ENCODE assay signal across 8 cellular contexts in the genomic region with DNA sequence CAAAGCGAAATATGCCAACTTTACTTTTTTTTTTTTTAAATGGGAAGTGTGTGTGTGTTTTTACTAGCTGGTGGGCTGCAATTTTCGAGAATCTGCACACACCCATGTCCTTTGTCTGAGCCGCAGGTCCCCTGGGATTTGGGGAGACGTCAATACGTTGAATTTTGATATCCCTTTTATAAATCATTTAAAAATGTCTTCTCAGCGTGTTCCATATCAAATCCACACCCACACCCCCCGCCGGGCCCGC. TPM values are rescaled to one million over a fixed set of nuclear protein-coding genes. Genes with fewer than 3 reads are reported as not detected.
DNase-seq lines count a peak whose midpoint lies in the region; ATAC-seq and TF ChIP-seq lines count a peak whose summit lies in the region.

No MANE protein-coding gene starts in this region.

- peak overlapping the region; percentile 100 for H3K9ac ChIP-seq in HUES6 (ENCODE audit: low read length)

- peak overlapping the region; percentile 94 for H3K4me3 ChIP-seq in HUES6 (ENCODE audit: low read depth, low read length)
- peak overlapping the region; percentile 28 to 75 for H3K4me3 ChIP-seq in body of pancreas
- peak overlapping the region; percentile 85 for H3K4me3 ChIP-seq in lung
- H3K4me3 ChIP-seq in vagina, result peak overlapping the region; percentile 62 to 85

- intact Hi-C loops in body of pancreas (cut with DNase I) (no loop called here), vagina (cut with DNase I) (loop anchor here (2.0 kb wide), 1 partner anchor 18 kb away; a partner anchor contains a TSS)

- H3K36me3 ChIP-seq in HUES6 (ENCODE audit: control insufficient read depth, insufficient read depth, low read length), result peaks cover 2% of the 10 kb centered on the region; the same call in 1 of the 2 replicates
- H3K36me3 ChIP-seq in body of pancreas (replicated peaks in 1 of 2; ENCODE audit: insufficient read depth in 1 of 2, low read depth in 2 of 2), result no peaks in the 10 kb centered on the region
- H3K36me3 ChIP-seq in lung (ENCODE audit: control insufficient read depth in 2 of 2, insufficient read depth in 2 of 2, low read length in 2 of 2), result peaks cover 0 to 2% of the 10 kb centered on the region in 2 donors
- H3K36me3 ChIP-seq in vagina, result no peaks in the 10 kb centered on the region

- DNase-seq in body of pancreas (no peak), lung (ENCODE audit: low spot score) (no peak), vagina (ENCODE audit: extremely low spot score in 2 of 2) (peak in 1 of 2 donors; percentile 91), NCI-H82 (lab: John Stamatoyannopoulos, UW) (no peak), NCI-H1092 treated with DMSO at 0.1 percent for 48 hours (lab: John Stamatoyannopoulos, UW) (no peak)

- 0% methylated on average over 9 of the region's 9 CpGs for WGBS in body of pancreas, 2 donors
- WGBS in lung, 2 donors, result 0% methylated on average over 9 of the region's 9 CpGs

- no peak for TF ChIP-seq POLR2A in body of pancreas (IDR thresholded peaks at IDR 0.05)
- no peak for TF ChIP-seq POLR2A in vagina (IDR thresholded peaks at IDR 0.05)

- peak; percentile 10 for ATAC-seq in body of pancreas
- ATAC-seq in lung (ENCODE audit: insufficient read depth, low FRiP score), result no peak
- ATAC-seq in GM19467 (IDR thresholded peaks at IDR 0.05; ENCODE audit: unreplicated experiment), result no peak

- H3K4me1 ChIP-seq in HUES6 (ENCODE audit: control insufficient read depth, insufficient read depth, low read length) (0 out of 2 replicates have a peak, but pooled peaks cover 5% of the 10 kb centered on the region), body of pancreas (peaks cover 22% of the 10 kb centered on the region), lung (ENCODE audit: control insufficient read depth in 2 of 2, insufficient read depth in 2 of 2, low read length in 2 of 2) (peaks cover 3 to 6% of the 10 kb centered on the region in 2 donors), vagina (peaks cover 18% of the 10 kb centered on the region)

- TF ChIP-seq CTCF in C4-2B (conservative IDR thresholded peaks at IDR 0.05) (no peak), body of pancreas (IDR thresholded peaks at IDR 0.05) (no peak), lung (IDR thresholded peaks at IDR 0.05; ENCODE audit: control extremely low read depth, extremely low read depth) (no peak), vagina (IDR thresholded peaks at IDR 0.05) (no peak)

- H3K27me3 ChIP-seq in HUES6 (ENCODE audit: control insufficient read depth, insufficient read depth, low read length), result no peaks in the 10 kb centered on the region
- no peaks in the 10 kb centered on the region for H3K27me3 ChIP-seq in body of pancreas
- H3K27me3 ChIP-seq in lung (ENCODE audit: control insufficient read depth, insufficient read depth), result no peaks in the 10 kb centered on the region
- no peaks in the 10 kb centered on the region for H3K27me3 ChIP-seq in vagina

- peaks cover 10% of the 10 kb centered on the region; the same call in 1 of the 2 replicates for H3K9me3 ChIP-seq in HUES6 (ENCODE audit: control insufficient read depth, insufficient read depth, low read depth, low read length)
- no peaks in the 10 kb centered on the region for H3K9me3 ChIP-seq in body of pancreas
- H3K9me3 ChIP-seq in lung (ENCODE audit: control insufficient read depth in 2 of 2, insufficient read depth in 1 of 2, low read length in 1 of 2), result no peaks in the 10 kb centered on the region
- H3K9me3 ChIP-seq in vagina, result no peaks in the 10 kb centered on the region

- H3K27ac ChIP-seq in C4-2B (peak overlapping the region; percentile 97), HUES6 (ENCODE audit: low read depth, low read length) (peak overlapping the region; percentile 98), body of pancreas (peak overlapping the region; percentile 100), lung (ENCODE audit: low read depth in 1 of 2, low read length in 1 of 2) (peak overlapping the region; percentile 98 to 100), vagina (peak overlapping the region; percentile 100)

RNA-seq across cellular contexts. Expression of a gene that starts 0.4 kb away (rescaled TPM):
- total RNA-seq in body of pancreas (10 to 100 TPM in 1 of 2 donors, 1 to 10 TPM in 1; 6.0 to 43.8 TPM), lung (10 to 100 TPM in 1 of 2 donors, 1 to 10 TPM in 1; 8.7 to 12.4 TPM), vagina (8.6 TPM)
- 10 to 100 TPM; 14.0 to 44.6 TPM for polyA plus RNA-seq in lung

RNA-seq across cellular contexts. Expression of a gene that starts 19.0 kb away (rescaled TPM):
- 10 to 100 TPM; 50.1 to 64.6 TPM for total RNA-seq in body of pancreas
- 10 to 100 TPM; 93.2 to 95.4 TPM for total RNA-seq in lung
- polyA plus RNA-seq in lung, result 10 to 100 TPM; 35.1 to 41.4 TPM
- total RNA-seq in vagina, result 51.8 TPM
